In the genomic region with DNA sequence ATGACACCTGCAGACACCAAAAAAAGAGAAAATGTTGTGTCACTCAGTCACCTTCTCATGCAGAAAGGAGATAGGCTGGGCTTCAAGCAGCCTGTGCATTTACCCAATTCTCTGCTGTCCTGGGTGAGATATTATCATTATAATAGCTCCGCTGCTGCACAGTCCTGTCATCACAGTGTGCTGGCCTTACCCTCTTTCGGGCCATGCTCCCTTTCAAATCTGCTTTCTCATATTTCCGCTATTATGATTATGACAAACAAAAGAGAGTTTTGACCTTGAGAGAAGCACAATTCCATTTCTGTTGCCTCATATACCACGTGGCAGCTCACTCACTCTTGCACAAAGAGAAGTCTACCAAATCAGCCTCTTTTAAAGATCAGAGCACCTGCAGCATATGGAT, we compare ENCODE assay signal across 20 cellular contexts.
A peak's percentile ranks its signal among the peaks of the same experiment; 100 is the strongest.
DNase-seq lines count a peak whose midpoint lies in the region; ATAC-seq and TF ChIP-seq lines count a peak whose summit lies in the region.
"Had no signal": no experiment of that assay in that cellular context is flagged by ENCODE, and none has a peak within 500 bp of the region (broad histone marks: within the 10 kb centered on the region; RNA-seq: fewer than 3 reads in every experiment).

No MANE protein-coding gene starts in this region.

- POLR2A ChIA-PET in Caco-2 (lab: Charles Lee), result no interaction called here

- H3K4me1 Mint-ChIP-seq in Caco-2 (ENCODE audit: low read depth, unreplicated experiment), result no peaks in the 10 kb centered on the region
- H3K4me1 Mint-ChIP-seq in stimulated activated memory B cell treated with anti-CD40 and anti-IgM and Interleukin-4, amounts not matched to agents 10 μg/mL and 1 μg/mL and 100 μg/mL, for 72 hours, result no peaks in the 10 kb centered on the region
- H3K4me1 Mint-ChIP-seq: activated naive CD8-positive, alpha-beta T cell treated with anti-CD3 and anti-CD28 coated beads for 36 hours; stimulated activated naive B cell treated with anti-CD40 and anti-IgM and Interleukin-4, amounts not matched to agents 10 μg/mL and 1 μg/mL and 100 μg/mL, for 72 hours had no signal

- TF ChIP-seq CTCF in BE2C (IDR thresholded peaks at IDR 0.05; ENCODE audit: low read depth, low read length), result no peak
- TF ChIP-seq CTCF in fibroblast of pulmonary artery (IDR thresholded peaks at IDR 0.05; ENCODE audit: low read length, missing control alignments), result no peak
- no peak for TF ChIP-seq CTCF in Caco-2 (IDR thresholded peaks at IDR 0.05; ENCODE audit: insufficient read depth in 1 of 2, low read depth in 1 of 2, low read length in 1 of 2, severe bottlenecking in 1 of 2, unreplicated experiment in 1 of 2)

- no peak for ATAC-seq in stimulated activated memory B cell treated with anti-CD40 and anti-IgM and Interleukin-4, amounts not matched to agents 10 μg/mL and 1 μg/mL and 100 μg/mL, for 72 hours
- ATAC-seq: activated T-cell treated with anti-CD3 and anti-CD28 coated beads, Interleukin-2, amount 50 U/mL, for 4 hours; gastroesophageal sphincter; stimulated activated naive B cell treated with anti-CD40 and anti-IgM and Interleukin-4, amounts not matched to agents 10 μg/mL and 1 μg/mL and 100 μg/mL, for 72 hours had no signal

- BruUV-seq in Caco-2 (replicated peaks; lab: Mats Ljungman, UMichigan), result no TSS peak

- peak; percentile 82 for DNase-seq in BE2C
- peak; percentile 100 for DNase-seq in NCI-H146 (lab: John Stamatoyannopoulos, UW)
- DNase-seq in SHP77 treated with DMSO at 0.1 percent for 48 hours (lab: John Stamatoyannopoulos, UW), result peak; percentile 77
- peak; percentile 15 for DNase-seq in fibroblast of pulmonary artery (ENCODE audit: low read depth)
- DNase-seq in Caco-2, result no peak
- no peak for DNase-seq in SIG-M5 treated with dmso at 0.1 percent for 504 hours (lab: John Stamatoyannopoulos, UW; ENCODE audit: unreplicated experiment)
- DNase-seq in activated effector memory CD4-positive, alpha-beta T cell treated with Interleukin-2 at 50 U/mL for 16 hours, result no peak
- DNase-seq: ACHN; activated CD4-positive, alpha-beta memory T cell treated with anti-CD3 and anti-CD28 coated beads for 36 hours; activated naive CD8-positive, alpha-beta T cell treated with anti-CD3 and anti-CD28 coated beads for 36 hours; activated T-cell treated with anti-CD3 and anti-CD28 coated beads, Interleukin-2, amount 50 U/mL, for 4 hours; erythroblast; IMR-90; left ventricle myocardium inferior; MG63; stimulated activated naive B cell treated with anti-CD40 and anti-IgM and Interleukin-4, amounts not matched to agents 10 μg/mL and 1 μg/mL and 100 μg/mL, for 72 hours; transverse colon had no signal

- H3K27me3 ChIP-seq in BE2C (no peaks in the 10 kb centered on the region), Caco-2 (replicated peaks; ENCODE audit: control insufficient read depth, insufficient read depth, low read length) (no peaks in the 10 kb centered on the region)
- H3K27me3 ChIP-seq: breast epithelium, gastroesophageal sphincter, MG63, transverse colon had no signal

- no peak overlapping the region for H3K4me3 Mint-ChIP-seq in Caco-2 (ENCODE audit: unreplicated experiment)
- H3K4me3 Mint-ChIP-seq in stimulated activated memory B cell treated with anti-CD40 and anti-IgM and Interleukin-4, amounts not matched to agents 10 μg/mL and 1 μg/mL and 100 μg/mL, for 72 hours, result no peak overlapping the region
- H3K4me3 Mint-ChIP-seq: activated CD4-positive, alpha-beta memory T cell treated with anti-CD3 and anti-CD28 coated beads for 36 hours; activated naive CD8-positive, alpha-beta T cell treated with anti-CD3 and anti-CD28 coated beads for 36 hours; activated T-cell treated with anti-CD3 and anti-CD28 coated beads, Interleukin-2, amount 50 U/mL, for 4 hours; stimulated activated naive B cell treated with anti-CD40 and anti-IgM and Interleukin-4, amounts not matched to agents 10 μg/mL and 1 μg/mL and 100 μg/mL, for 72 hours had no signal

- H3K4me3 ChIP-seq in BE2C (ENCODE audit: low read depth, low read length) (no peak overlapping the region), fibroblast of pulmonary artery (replicated peaks; ENCODE audit: low read depth, low read length) (no peak overlapping the region), Caco-2 (ENCODE audit: low read depth, low read length) (no peak overlapping the region)
- H3K4me3 ChIP-seq: breast epithelium, gastroesophageal sphincter, left ventricle myocardium inferior, MG63, transverse colon had no signal

- CTCF ChIA-PET in Caco-2 (lab: Charles Lee), result no interaction called here

- no peaks in the 10 kb centered on the region for H3K36me3 Mint-ChIP-seq in Caco-2 (ENCODE audit: insufficient read depth, unreplicated experiment)
- no peaks in the 10 kb centered on the region for H3K36me3 Mint-ChIP-seq in stimulated activated memory B cell treated with anti-CD40 and anti-IgM and Interleukin-4, amounts not matched to agents 10 μg/mL and 1 μg/mL and 100 μg/mL, for 72 hours
- H3K36me3 Mint-ChIP-seq: activated CD4-positive, alpha-beta memory T cell treated with anti-CD3 and anti-CD28 coated beads for 36 hours; activated naive CD8-positive, alpha-beta T cell treated with anti-CD3 and anti-CD28 coated beads for 36 hours; stimulated activated naive B cell treated with anti-CD40 and anti-IgM and Interleukin-4, amounts not matched to agents 10 μg/mL and 1 μg/mL and 100 μg/mL, for 72 hours had no signal

- H3K9me3 ChIP-seq in BE2C, result no peaks in the 10 kb centered on the region
- no peaks in the 10 kb centered on the region for H3K9me3 ChIP-seq in Caco-2
- H3K9me3 ChIP-seq: breast epithelium, gastroesophageal sphincter, left ventricle myocardium inferior, MG63, transverse colon had no signal

- H3K36me3 ChIP-seq in BE2C, result no peaks in the 10 kb centered on the region
- no peaks in the 10 kb centered on the region for H3K36me3 ChIP-seq in Caco-2 (ENCODE audit: control insufficient read depth, insufficient read depth, low read length)
- H3K36me3 ChIP-seq: breast epithelium, gastroesophageal sphincter, left ventricle myocardium inferior, MG63, transverse colon had no signal

- peaks cover 19% of the 10 kb centered on the region for H3K4me1 ChIP-seq in BE2C
- 0 out of 2 replicates have a peak, but pooled peaks cover 4% of the 10 kb centered on the region for H3K4me1 ChIP-seq in Caco-2
- H3K4me1 ChIP-seq: breast epithelium, left ventricle myocardium inferior, transverse colon had no signal

- intact Hi-C loops in Caco-2 (cut with micrococcal nuclease; ENCODE audit: unreplicated experiment), result no loop called here

- H3K27me3 Mint-ChIP-seq in Caco-2 (ENCODE audit: insufficient read depth, unreplicated experiment), result peaks cover 2% of the 10 kb centered on the region
- H3K27me3 Mint-ChIP-seq in stimulated activated memory B cell treated with anti-CD40 and anti-IgM and Interleukin-4, amounts not matched to agents 10 μg/mL and 1 μg/mL and 100 μg/mL, for 72 hours, result no peaks in the 10 kb centered on the region
- H3K27me3 Mint-ChIP-seq: activated CD4-positive, alpha-beta memory T cell treated with anti-CD3 and anti-CD28 coated beads for 36 hours; activated naive CD8-positive, alpha-beta T cell treated with anti-CD3 and anti-CD28 coated beads for 36 hours; stimulated activated naive B cell treated with anti-CD40 and anti-IgM and Interleukin-4, amounts not matched to agents 10 μg/mL and 1 μg/mL and 100 μg/mL, for 72 hours had no signal

- H3K27ac Mint-ChIP-seq in Caco-2 (ENCODE audit: unreplicated experiment), result no peak overlapping the region
- H3K27ac Mint-ChIP-seq in stimulated activated memory B cell treated with anti-CD40 and anti-IgM and Interleukin-4, amounts not matched to agents 10 μg/mL and 1 μg/mL and 100 μg/mL, for 72 hours, result no peak overlapping the region
- H3K27ac Mint-ChIP-seq: activated CD4-positive, alpha-beta memory T cell treated with anti-CD3 and anti-CD28 coated beads for 36 hours; activated naive CD8-positive, alpha-beta T cell treated with anti-CD3 and anti-CD28 coated beads for 36 hours; stimulated activated naive B cell treated with anti-CD40 and anti-IgM and Interleukin-4, amounts not matched to agents 10 μg/mL and 1 μg/mL and 100 μg/mL, for 72 hours had no signal

- H3K9me3 Mint-ChIP-seq in Caco-2 (ENCODE audit: unreplicated experiment), result no peaks in the 10 kb centered on the region
- no peaks in the 10 kb centered on the region for H3K9me3 Mint-ChIP-seq in stimulated activated memory B cell treated with anti-CD40 and anti-IgM and Interleukin-4, amounts not matched to agents 10 μg/mL and 1 μg/mL and 100 μg/mL, for 72 hours
- H3K9me3 Mint-ChIP-seq: activated CD4-positive, alpha-beta memory T cell treated with anti-CD3 and anti-CD28 coated beads for 36 hours; activated naive CD8-positive, alpha-beta T cell treated with anti-CD3 and anti-CD28 coated beads for 36 hours; activated T-cell treated with anti-CD3 and anti-CD28 coated beads, Interleukin-2, amount 50 U/mL, for 4 hours; stimulated activated naive B cell treated with anti-CD40 and anti-IgM and Interleukin-4, amounts not matched to agents 10 μg/mL and 1 μg/mL and 100 μg/mL, for 72 hours had no signal

Comparison
In these comparisons a context has a peak if more than half of its experiments do, and no peak if none do; other contexts are left out.
1. DNase-seq: peak in BE2C (single experiment), NCI-H146 (single experiment), SHP77 treated with DMSO at 0.1 percent for 48 hours (single experiment) and fibroblast of pulmonary artery (single experiment); none in Caco-2 (0 of 2), SIG-M5 treated with dmso at 0.1 percent for 504 hours (single experiment) and activated effector memory CD4-positive, alpha-beta T cell treated with Interleukin-2 at 50 U/mL for 16 hours (single experiment).